In the genomic region with DNA sequence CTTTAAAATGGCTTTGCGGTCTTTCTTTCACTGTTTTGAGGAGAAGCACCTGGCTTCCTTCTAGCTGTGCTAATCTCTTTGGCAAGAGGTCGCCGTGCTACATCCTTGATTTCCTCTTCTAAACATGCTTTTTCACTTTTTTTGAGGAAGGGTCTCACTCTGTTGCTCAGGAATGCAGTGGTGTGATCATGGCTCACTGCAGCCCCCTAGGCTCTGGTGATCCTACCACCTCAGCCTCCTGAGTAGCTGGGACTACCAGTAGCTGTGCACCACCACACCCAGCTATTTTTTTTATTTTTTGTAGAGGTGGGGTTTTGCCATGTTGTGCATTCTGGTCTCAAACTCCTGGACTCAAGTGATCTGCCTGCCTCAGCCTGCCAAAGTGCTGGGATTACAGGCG, we compare ENCODE assay signal across 18 cellular contexts. TPM values are rescaled to one million over a fixed set of nuclear protein-coding genes. Genes with fewer than 3 reads are reported as not detected.
DNase-seq lines count a peak whose midpoint lies in the region; ATAC-seq and TF ChIP-seq lines count a peak whose summit lies in the region.
"Had no signal": no experiment of that assay in that cellular context is flagged by ENCODE, and none has a peak within 500 bp of the region (broad histone marks: within the 10 kb centered on the region; RNA-seq: fewer than 3 reads in every experiment).

No MANE protein-coding gene starts in this region.

- peak; percentile 51 for TF ChIP-seq CTCF in OCI-LY7 (conservative IDR thresholded peaks at IDR 0.05; ENCODE audit: low read length)

- H3K23ac ChIP-seq in mesenchymal stem cell (ENCODE audit: low read length in 2 of 2), result no peak overlapping the region

- H3K79me2 ChIP-seq in OCI-LY7 (ENCODE audit: insufficient read depth, low read depth, low read length), result no peaks in the 10 kb centered on the region

- no peak overlapping the region for H2BK12ac ChIP-seq in mesenchymal stem cell (ENCODE audit: low read length in 2 of 2)

- DNase-seq in ELF-1 (ENCODE audit: low read depth, low spot score) (peak; percentile 27), OCI-LY7 (ENCODE audit: low spot score) (peak; percentile 24), mesenchymal stem cell (no peak), NCI-H2081 treated with DMSO at 0.1 percent for 48 hours (lab: John Stamatoyannopoulos, UW) (no peak), OCI-M2 (lab: John Stamatoyannopoulos, UW; ENCODE audit: unreplicated experiment) (no peak)
- DNase-seq: AML-193; Calu3; CD8-positive, alpha-beta memory T cell; DMS153; GDM1; Karpas-422; NCI-H1694; NCI-H446; NCI-H526; SIG-M5 had no signal

- no peaks in the 10 kb centered on the region for H3K9me2 ChIP-seq in OCI-LY7 (ENCODE audit: insufficient read depth, low read length)

- intact Hi-C loops in OCI-LY7 (cut with micrococcal nuclease; ENCODE audit: unreplicated experiment), result loop anchor here (2.0 to 5.0 kb wide), 2 partner anchors 87 to 141 kb away; a partner anchor contains a TSS

- no peak overlapping the region for H2AK5ac ChIP-seq in mesenchymal stem cell (ENCODE audit: low read length, severe bottlenecking)

- H3K4me1 ChIP-seq in OCI-LY7 (ENCODE audit: insufficient read depth, low read length, poor library complexity, severe bottlenecking), result peaks cover 26% of the 10 kb centered on the region
- no peaks in the 10 kb centered on the region for H3K4me1 ChIP-seq in mesenchymal stem cell (ENCODE audit: control insufficient read depth, insufficient read depth, low read depth, low read length)

- BruUV-seq in OCI-LY7 (replicated peaks; lab: Mats Ljungman, UMichigan), result no TSS peak

- POLR2A ChIA-PET in OCI-LY7 (lab: Charles Lee), result interaction anchor here (1.0 to 1.5 kb wide), 2 partner anchors 11 to 194 kb away, joined by 3 to 4 read pairs; no protein-coding TSS in a partner anchor

- H3K4ac ChIP-seq in mesenchymal stem cell (ENCODE audit: low read depth in 1 of 2, low read length in 2 of 2), result no peak overlapping the region

- no peak overlapping the region for H3K18ac ChIP-seq in mesenchymal stem cell (ENCODE audit: low read depth in 1 of 2, low read length in 2 of 2)

- no peak for ATAC-seq in GM18505 (IDR thresholded peaks at IDR 0.05; ENCODE audit: unreplicated experiment)
- ATAC-seq: SK-N-SH treated with all-trans-retinoic acid at 6 μM for 48 hours had no signal

- TF ChIP-seq POLR2A in GM18505 (IDR thresholded peaks at IDR 0.05; ENCODE audit: borderline replicate concordance, extremely low read depth, insufficient read depth, insufficient read length), result no peak

- CTCF ChIA-PET in OCI-LY7 (lab: Charles Lee; ENCODE audit: unreplicated experiment), result no interaction called here

- no peak overlapping the region for H3K9ac ChIP-seq in mesenchymal stem cell (ENCODE audit: low read length)

- H3K27me3 ChIP-seq in mesenchymal stem cell (ENCODE audit: control insufficient read depth in 1 of 2, insufficient read depth in 1 of 2, low read length in 2 of 2), result no peaks in the 10 kb centered on the region

- H4K20me1 ChIP-seq in OCI-LY7 (ENCODE audit: insufficient read depth, low read length), result no peaks in the 10 kb centered on the region

- no peak overlapping the region for H2BK120ac ChIP-seq in mesenchymal stem cell (ENCODE audit: low read depth, low read length)

- H2AFZ ChIP-seq in OCI-LY7 (ENCODE audit: low read length), result no peak overlapping the region
- H2AFZ ChIP-seq in mesenchymal stem cell (ENCODE audit: low read depth, low read length), result no peak overlapping the region

- H3K36me3 ChIP-seq in OCI-LY7 (ENCODE audit: insufficient read depth, low read length) (no peaks in the 10 kb centered on the region), mesenchymal stem cell (ENCODE audit: control insufficient read depth in 1 of 2, insufficient read depth in 2 of 2, low read depth in 1 of 2, low read length in 2 of 2) (peaks cover 2 to 7% of the 10 kb centered on the region in 2 experiments)

- H4K91ac ChIP-seq in mesenchymal stem cell (ENCODE audit: low read length), result no peak overlapping the region

- H3K4me3 ChIP-seq in OCI-LY7 (ENCODE audit: low read depth, low read length, poor library complexity, severe bottlenecking) (no peak overlapping the region), mesenchymal stem cell (ENCODE audit: insufficient read depth in 1 of 2, low read depth in 1 of 2, low read length in 2 of 2) (no peak overlapping the region)

- H3K79me1 ChIP-seq in mesenchymal stem cell (replicated peaks; ENCODE audit: low read length, poor library complexity, severe bottlenecking), result no peaks in the 10 kb centered on the region

- H3K9me3 ChIP-seq in OCI-LY7 (ENCODE audit: low read length) (no peaks in the 10 kb centered on the region), mesenchymal stem cell (ENCODE audit: control insufficient read depth, low read length) (no peaks in the 10 kb centered on the region)

- peak overlapping the region; percentile 54 for H2BK5ac ChIP-seq in mesenchymal stem cell (ENCODE audit: low read depth, low read length, poor library complexity, severe bottlenecking)

- no peak overlapping the region for H3K14ac ChIP-seq in mesenchymal stem cell (ENCODE audit: low read length in 2 of 2)

- H3K27ac ChIP-seq in OCI-LY7 (ENCODE audit: low read depth, low read length, poor library complexity, severe bottlenecking), result no peak overlapping the region
- peak overlapping the region; percentile 55 for H3K27ac ChIP-seq in cingulate gyrus (ENCODE audit: low read depth, low read length)
- no peak overlapping the region for H3K27ac ChIP-seq in mesenchymal stem cell (ENCODE audit: low read length, poor library complexity, severe bottlenecking)

- no peak overlapping the region for H4K8ac ChIP-seq in mesenchymal stem cell (ENCODE audit: low read length)

- no peak overlapping the region for H2BK15ac ChIP-seq in mesenchymal stem cell (ENCODE audit: low read depth, poor library complexity, severe bottlenecking)

- 0 out of 2 replicates have a peak overlapping the region, but pooled peaks have one; percentile 1 for H3K4me2 ChIP-seq in OCI-LY7 (ENCODE audit: low read length)
- no peak overlapping the region for H3K4me2 ChIP-seq in mesenchymal stem cell (ENCODE audit: low read length, poor library complexity, severe bottlenecking)

- WGBS in mesenchymal stem cell, result 93% methylated on average over 4 of the region's 4 CpGs

RNA-seq across cellular contexts. Expression of a gene that starts 40.5 kb away (rescaled TPM):
- total RNA-seq in OCI-LY7 (2014; rRNA removed; shearing (Covaris generic)), result 2.7 TPM in 2 replicates
- total RNA-seq in OCI-LY7 (2022), result 6.5 and 6.6 TPM in 2 replicates
- 6.8 TPM for polyA plus RNA-seq in mesenchymal stem cell (2013, experiment 1 of 2)
- polyA plus RNA-seq in mesenchymal stem cell (2013, experiment 2 of 2), result 6.8 TPM

Comparison
In these comparisons a context has a peak if more than half of its experiments do, and no peak if none do; other contexts are left out.
1. DNase-seq: peak in ELF-1 (single experiment) and OCI-LY7 (single experiment); none in mesenchymal stem cell (single experiment), NCI-H2081 treated with DMSO at 0.1 percent for 48 hours (single experiment) and OCI-M2 (single experiment).